33 cellular contexts compared by ENCODE assay signal in genomic region chr10:101950227-101950626, GRCh38.
"Had no signal": no experiment of that assay in that cellular context is flagged by ENCODE, and none has a peak within 500 bp of the region (broad histone marks: within the 10 kb centered on the region; RNA-seq: fewer than 3 reads in every experiment).

No MANE protein-coding gene starts in this region.

- H3K4me3 ChIP-seq: adrenal gland, body of pancreas had no signal

- H3K4me1 Mint-ChIP-seq: activated CD4-positive, alpha-beta T cell treated with anti-CD3 and anti-CD28 coated beads for 36 hours; activated CD4-positive, alpha-beta T cell treated with anti-CD3 and anti-CD28 coated beads, Interleukin-2, amount 10 ng/mL, durations not matched to agents 24 days and 14 days; activated naive CD4-positive, alpha-beta T cell treated with anti-CD3 and anti-CD28 coated beads, Interleukin-2, amount 50 U/mL, for 24 hours had no signal

- H3K27me3 Mint-ChIP-seq: activated CD4-positive, alpha-beta memory T cell treated with anti-CD3 and anti-CD28 coated beads for 36 hours; activated CD4-positive, alpha-beta T cell treated with anti-CD3 and anti-CD28 coated beads for 36 hours; activated CD4-positive, alpha-beta T cell treated with anti-CD3 and anti-CD28 coated beads, Interleukin-2, amount 10 ng/mL, durations not matched to agents 24 days and 14 days; activated CD8-positive, alpha-beta memory T cell treated with anti-CD3 and anti-CD28 coated beads, Interleukin-2, amount 10 ng/mL, durations not matched to agents 7 days and 5 days; activated naive CD4-positive, alpha-beta T cell treated with anti-CD3 and anti-CD28 coated beads, Interleukin-2, amount 50 U/mL, for 24 hours; activated naive CD8-positive, alpha-beta T cell treated with anti-CD3 and anti-CD28 coated beads for 36 hours; activated naive CD8-positive, alpha-beta T cell treated with anti-CD3 and anti-CD28 coated beads, Interleukin-2, amount 50 U/mL, for 24 hours; T-helper 17 cell had no signal

- H3K4me3 Mint-ChIP-seq: activated CD4-positive, alpha-beta memory T cell treated with anti-CD3 and anti-CD28 coated beads for 36 hours; activated CD4-positive, alpha-beta T cell treated with anti-CD3 and anti-CD28 coated beads for 36 hours; activated CD4-positive, alpha-beta T cell treated with anti-CD3 and anti-CD28 coated beads, Interleukin-2, amount 10 ng/mL, durations not matched to agents 24 days and 14 days; activated CD8-positive, alpha-beta memory T cell treated with anti-CD3 and anti-CD28 coated beads, Interleukin-2, amount 10 ng/mL, durations not matched to agents 7 days and 5 days; activated CD8-positive, alpha-beta T cell treated with anti-CD3 and anti-CD28 coated beads, Interleukin-2, amount 10 ng/mL, durations not matched to agents 7 days and 5 days; activated naive CD4-positive, alpha-beta T cell treated with anti-CD3 and anti-CD28 coated beads for 36 hours; activated naive CD4-positive, alpha-beta T cell treated with anti-CD3 and anti-CD28 coated beads, Interleukin-2, amount 50 U/mL, for 24 hours; activated naive CD8-positive, alpha-beta T cell treated with anti-CD3 and anti-CD28 coated beads for 36 hours; activated naive CD8-positive, alpha-beta T cell treated with anti-CD3 and anti-CD28 coated beads, Interleukin-2, amount 50 U/mL, for 24 hours; activated T-helper 1 cell treated with anti-CD3 and anti-CD28 coated beads, Interleukin-12 subunit alpha, Interleukin-12 subunit beta, Interleukin-2, Interleukin-4 antibody, amounts not matched to agents 30 ng/mL and 10 ng/mL and 1 ng/mL, durations not matched to agents 14 hours and 24 hours and 36 hours; T-helper 17 cell; T-helper 2 cell treated with Interferon-gamma antibody and Interleukin-4, amounts not matched to agents 5 μg/mL and 100 μg/mL, for 36 hours had no signal

- H3K27me3 ChIP-seq: adrenal gland, body of pancreas had no signal

- H3K27ac Mint-ChIP-seq: activated CD4-positive, alpha-beta memory T cell treated with anti-CD3 and anti-CD28 coated beads for 36 hours; activated CD4-positive, alpha-beta T cell treated with anti-CD3 and anti-CD28 coated beads for 36 hours; activated CD4-positive, alpha-beta T cell treated with anti-CD3 and anti-CD28 coated beads, Interleukin-2, amount 10 ng/mL, durations not matched to agents 24 days and 14 days; activated CD8-positive, alpha-beta memory T cell treated with anti-CD3 and anti-CD28 coated beads, Interleukin-2, amount 10 ng/mL, durations not matched to agents 7 days and 5 days; activated CD8-positive, alpha-beta T cell treated with anti-CD3 and anti-CD28 coated beads, Interleukin-2, amount 10 ng/mL, durations not matched to agents 7 days and 5 days; activated naive CD4-positive, alpha-beta T cell treated with anti-CD3 and anti-CD28 coated beads for 36 hours; activated naive CD4-positive, alpha-beta T cell treated with anti-CD3 and anti-CD28 coated beads, Interleukin-2, amount 50 U/mL, for 24 hours; activated naive CD8-positive, alpha-beta T cell treated with anti-CD3 and anti-CD28 coated beads for 36 hours; activated naive CD8-positive, alpha-beta T cell treated with anti-CD3 and anti-CD28 coated beads, Interleukin-2, amount 50 U/mL, for 24 hours; activated T-helper 1 cell treated with anti-CD3 and anti-CD28 coated beads, Interleukin-12 subunit alpha, Interleukin-12 subunit beta, Interleukin-2, Interleukin-4 antibody, amounts not matched to agents 30 ng/mL and 10 ng/mL and 1 ng/mL, durations not matched to agents 14 hours and 24 hours and 36 hours; activated T-helper 2 cell treated with anti-CD3 and anti-CD28 coated beads, Interferon-gamma antibody, Interleukin-2, Interleukin-4, amounts not matched to agents 10 μg/mL and 5 μg/mL and 100 μg/mL, durations not matched to agents 14 hours and 24 hours and 36 hours; T-helper 17 cell; T-helper 2 cell treated with Interferon-gamma antibody and Interleukin-4, amounts not matched to agents 5 μg/mL and 100 μg/mL, for 36 hours had no signal

- ATAC-seq: activated CD4-positive, alpha-beta T cell treated with anti-CD3 and anti-CD28 coated beads for 36 hours; activated CD8-positive, alpha-beta memory T cell treated with anti-CD3 and anti-CD28 coated beads, Interleukin-2, amount 10 ng/mL, durations not matched to agents 7 days and 5 days; activated CD8-positive, alpha-beta T cell treated with anti-CD3 and anti-CD28 coated beads, Interleukin-2, amount 10 ng/mL, durations not matched to agents 7 days and 5 days; activated naive CD8-positive, alpha-beta T cell treated with anti-CD3 and anti-CD28 coated beads, Interleukin-2, amount 50 U/mL, for 24 hours; body of pancreas; esophagus mucosa; T-helper 17 cell had no signal

- H3K9me3 ChIP-seq: adrenal gland, body of pancreas had no signal

- DNase-seq: activated CD4-positive, alpha-beta memory T cell treated with anti-CD3 and anti-CD28 coated beads for 36 hours; activated CD4-positive, alpha-beta T cell treated with anti-CD3 and anti-CD28 coated beads for 36 hours; activated CD4-positive, alpha-beta T cell treated with anti-CD3 and anti-CD28 coated beads, Interleukin-2, amount 10 ng/mL, durations not matched to agents 24 days and 14 days; activated CD4-positive, CD25-positive, alpha-beta regulatory T cell; activated CD4-positive, CD25-positive, alpha-beta regulatory T cell treated with anti-CD3 and anti-CD28 coated beads, Interleukin-2, amount 50 U/mL, for 72 hours; activated CD8-positive, alpha-beta memory T cell treated with anti-CD3 and anti-CD28 coated beads, Interleukin-2, amount 10 ng/mL, durations not matched to agents 7 days and 5 days; activated CD8-positive, alpha-beta memory T cell treated with anti-CD3 and anti-CD28 coated beads, Interleukin-2, amount 50 U/mL, for 4 hours; activated CD8-positive, alpha-beta T cell treated with anti-CD3 and anti-CD28 coated beads, Interleukin-2, amount 10 ng/mL, durations not matched to agents 7 days and 5 days; activated effector memory CD4-positive, alpha-beta T cell treated with anti-CD3 and anti-CD28 coated beads, Interleukin-2, amount 50 U/mL, for 16 hours; activated naive CD4-positive, alpha-beta T cell treated with anti-CD3 and anti-CD28 coated beads for 36 hours; activated naive CD8-positive, alpha-beta T cell treated with anti-CD3 and anti-CD28 coated beads for 36 hours; activated naive CD8-positive, alpha-beta T cell treated with anti-CD3 and anti-CD28 coated beads, Interleukin-2, amount 50 U/mL, for 24 hours; activated T-cell treated with anti-CD3 and anti-CD28 coated beads, Interleukin-2, amount 50 U/mL, for 1 hour; activated T-cell treated with anti-CD3 and anti-CD28 coated beads, Interleukin-2, amount 50 U/mL, for 48 hours; adrenal gland; amygdala; aorta; body of pancreas; caudate nucleus; cortex of kidney; dermis blood vessel endothelial cell; effector CD4-positive, alpha-beta T cell; foreskin fibroblast; head of caudate nucleus; T-helper 17 cell; T1000 had no signal

- H3K27ac ChIP-seq: adrenal gland, body of pancreas had no signal

- FAIRE-seq: endometrium, frontal cortex had no signal

- H3K4me1 ChIP-seq: adrenal gland, body of pancreas had no signal
